10 cellular contexts compared by ENCODE assay signal in genomic region chrX:134374910-134375309, GRCh38. TPM values are rescaled to one million over a fixed set of nuclear protein-coding genes. Genes with fewer than 3 reads are reported as not detected.
A peak's percentile ranks its signal among the peaks of the same experiment; 100 is the strongest.
DNase-seq lines count a peak whose midpoint lies in the region; ATAC-seq and TF ChIP-seq lines count a peak whose summit lies in the region.
"Had no signal": no experiment of that assay in that cellular context is flagged by ENCODE, and none has a peak within 500 bp of the region (broad histone marks: within the 10 kb centered on the region; RNA-seq: fewer than 3 reads in every experiment).

No MANE protein-coding gene starts in this region.

- peaks cover 2 to 45% of the 10 kb centered on the region in 2 experiments; a peak in 3 of 5 replicates for H3K9me3 Mint-ChIP-seq in H9

- H3K27me3 ChIP-seq in H9 (ENCODE audit: insufficient read depth, low read length) (no peaks in the 10 kb centered on the region), ectodermal cell (ENCODE audit: control insufficient read depth, insufficient read depth, low read length, poor library complexity, severe bottlenecking) (no peaks in the 10 kb centered on the region), osteoblast (ENCODE audit: insufficient read depth, low read length) (no peaks in the 10 kb centered on the region), colonic mucosa (no peaks in the 10 kb centered on the region)
- H3K27me3 ChIP-seq: tibial artery had no signal

- H2BK20ac ChIP-seq in H9 (ENCODE audit: low read depth, low read length, poor library complexity, severe bottlenecking), result no peak overlapping the region

- intact Hi-C loops in colonic mucosa (cut with DNase I), result no loop called here

- H2AK5ac ChIP-seq in H9 (ENCODE audit: insufficient read length, low read length), result no peak overlapping the region

- no peak overlapping the region for H2BK12ac ChIP-seq in H9 (ENCODE audit: insufficient read length, low read depth, low read length)

- peak overlapping the region; percentile 87 to 90 for H3K4me3 Mint-ChIP-seq in H9

- H3K9ac ChIP-seq in H9 (ENCODE audit: extremely low read depth, insufficient read length, low read length) (no peak overlapping the region), colonic mucosa (ENCODE audit: low read depth in 2 of 2, low read length in 2 of 2) (no peak overlapping the region)

- peak overlapping the region; percentile 91 for H3K4me2 ChIP-seq in H9 (ENCODE audit: insufficient read depth, insufficient read length, low read length)
- H3K4me2 ChIP-seq in osteoblast (ENCODE audit: insufficient read depth, low read length), result peak overlapping the region; percentile 83

- H3K18ac ChIP-seq in H9 (ENCODE audit: insufficient read length, low read depth, low read length), result no peak overlapping the region

- no peaks in the 10 kb centered on the region for H3K79me1 ChIP-seq in H9 (ENCODE audit: insufficient read depth, low read depth, low read length, poor library complexity, severe bottlenecking)

- TF ChIP-seq CTCF in H9 (conservative IDR thresholded peaks at IDR 0.05) (no peak), osteoblast (IDR thresholded peaks at IDR 0.05; ENCODE audit: extremely low read depth, low read depth, low read length) (no peak), colonic mucosa (IDR thresholded peaks at IDR 0.05) (no peak)

- H3K4me1 Mint-ChIP-seq in H9, result peaks cover 9 to 15% of the 10 kb centered on the region in 2 experiments

- H3K36me3 Mint-ChIP-seq in H9 (ENCODE audit: insufficient read depth in 1 of 3, low read depth in 3 of 3), result peaks cover 10 to 17% (median 12%) of the 10 kb centered on the region in 3 experiments

- no peak overlapping the region; a peak in 1 of 7 replicates for H3K27ac Mint-ChIP-seq in H9

- no peak overlapping the region for H4K5ac ChIP-seq in H9 (ENCODE audit: insufficient read length, low read depth, low read length)

- H3T11ph ChIP-seq in H9 (ENCODE audit: low read length), result no peak overlapping the region

- H3K56ac ChIP-seq in H9 (ENCODE audit: insufficient read length, low read depth, low read length), result no peak overlapping the region

- WGBS in H9 (ENCODE audit: extremely low coverage, insufficient read length, low lambda C conversion rate), result no CpG with 5 or more reads among the region's 2 CpGs
- 38 to 79% methylated on average over 1 to 2 of the region's 2 CpGs for WGBS in ectodermal cell, 2 experiments

- no peak overlapping the region for H3K14ac ChIP-seq in H9 (ENCODE audit: insufficient read depth, low read length)

- ATAC-seq in HG03095 (IDR thresholded peaks at IDR 0.05; ENCODE audit: unreplicated experiment) (no peak), HG02938 (IDR thresholded peaks at IDR 0.05; ENCODE audit: unreplicated experiment) (no peak)
- ATAC-seq: Right ventricle myocardium inferior had no signal

- no peak overlapping the region for H4K8ac ChIP-seq in H9 (replicated peaks; ENCODE audit: insufficient read length, low read depth, low read length)

- no peak overlapping the region for H2BK5ac ChIP-seq in H9 (ENCODE audit: insufficient read length, low read length)

- H3K79me2 ChIP-seq in H9 (ENCODE audit: insufficient read depth, low read length) (peaks cover 15% of the 10 kb centered on the region; the same call in 1 of the 2 replicates), osteoblast (ENCODE audit: insufficient read depth, low read length) (peaks cover 38% of the 10 kb centered on the region)

- H2AFZ ChIP-seq in H9 (ENCODE audit: low read length) (no peak overlapping the region), osteoblast (ENCODE audit: low read length) (no peak overlapping the region)

- H3K27me3 Mint-ChIP-seq in H9 (ENCODE audit: low read depth), result no peaks in the 10 kb centered on the region

- H3K4me3 ChIP-seq in ectodermal cell (ENCODE audit: insufficient read depth, low read depth, low read length) (peak overlapping the region; percentile 71), osteoblast (ENCODE audit: insufficient read depth, low read length) (peak overlapping the region; percentile 82), colonic mucosa (no peak overlapping the region)

- DNase-seq in H9, result no peak
- peak; percentile 0 for DNase-seq in OCI-M2 (lab: John Stamatoyannopoulos, UW; ENCODE audit: unreplicated experiment)
- no peak for DNase-seq in osteoblast (ENCODE audit: insufficient read length, low spot score, missing footprints)
- no peak for DNase-seq in colonic mucosa
- DNase-seq in germinal center (ENCODE audit: low spot score), result no peak
- DNase-seq: tibial artery had no signal

- no peaks in the 10 kb centered on the region for H3K23me2 ChIP-seq in H9 (ENCODE audit: insufficient read length, low read depth, low read length, poor library complexity, severe bottlenecking)

- no peak overlapping the region for H3K23ac ChIP-seq in H9 (ENCODE audit: insufficient read length, low read depth, low read length)

- no peak overlapping the region for H4K91ac ChIP-seq in H9 (ENCODE audit: insufficient read length, low read depth, low read length)

- no peak overlapping the region for H2BK120ac ChIP-seq in H9 (ENCODE audit: low read depth, low read length, poor library complexity, severe bottlenecking)

- no peaks in the 10 kb centered on the region for H3K4me1 ChIP-seq in H9 (ENCODE audit: insufficient read depth, low read length)
- H3K4me1 ChIP-seq in ectodermal cell (ENCODE audit: control insufficient read depth, insufficient read depth, low read length), result no peaks in the 10 kb centered on the region
- H3K4me1 ChIP-seq in osteoblast (ENCODE audit: insufficient read depth, low read length), result peaks cover 10% of the 10 kb centered on the region
- H3K4me1 ChIP-seq in colonic mucosa, result no peaks in the 10 kb centered on the region
- H3K4me1 ChIP-seq: tibial artery had no signal

- H3K9me3 ChIP-seq in H9 (ENCODE audit: control insufficient read depth, low read depth, low read length) (no peaks in the 10 kb centered on the region), ectodermal cell (ENCODE audit: control insufficient read depth, low read length) (no peaks in the 10 kb centered on the region), osteoblast (ENCODE audit: low read depth, low read length) (no peaks in the 10 kb centered on the region), colonic mucosa (no peaks in the 10 kb centered on the region)

- H3K27ac ChIP-seq in H9 (ENCODE audit: insufficient read length, low read depth, low read length), result no peak overlapping the region
- no peak overlapping the region for H3K27ac ChIP-seq in ectodermal cell (ENCODE audit: insufficient read depth, low read depth, low read length, poor library complexity, severe bottlenecking)
- H3K27ac ChIP-seq in osteoblast (ENCODE audit: low read depth, low read length), result peak overlapping the region; percentile 72
- H3K27ac ChIP-seq in colonic mucosa, result no peak overlapping the region

- H3K4ac ChIP-seq in H9 (ENCODE audit: low read depth, low read length), result no peak overlapping the region

- no peaks in the 10 kb centered on the region for H4K20me1 ChIP-seq in H9 (ENCODE audit: control insufficient read depth, insufficient read depth, insufficient read length)
- peaks cover 4% of the 10 kb centered on the region for H4K20me1 ChIP-seq in osteoblast (ENCODE audit: insufficient read depth, low read length)

- peaks cover 4% of the 10 kb centered on the region for H3K36me3 ChIP-seq in ectodermal cell (ENCODE audit: control insufficient read depth, insufficient read depth, low read length)
- peaks cover 4% of the 10 kb centered on the region for H3K36me3 ChIP-seq in osteoblast (ENCODE audit: insufficient read depth, low read length)
- no peaks in the 10 kb centered on the region for H3K36me3 ChIP-seq in colonic mucosa
- H3K36me3 ChIP-seq: tibial artery had no signal

- H2BK15ac ChIP-seq in H9 (ENCODE audit: low read depth, low read length), result no peak overlapping the region

RNA-seq across cellular contexts. Expression of gene PHF6, which starts 1.8 kb away (rescaled TPM):
- 38.8 and 42.8 TPM in 2 replicates for total RNA-seq in H9 (2021)
- polyA plus RNA-seq in ectodermal cell (2013, experiment 1 of 4), result 97.4 TPM
- polyA plus RNA-seq in ectodermal cell (2013, experiment 2 of 4), result 99.9 TPM
- polyA plus RNA-seq in ectodermal cell (2013, experiment 3 of 4), result 84.2 TPM
- 88.0 TPM for polyA plus RNA-seq in ectodermal cell (2013, experiment 4 of 4)
- total RNA-seq in osteoblast, result 17.0 and 18.0 TPM in 2 replicates
- 10 to 100 TPM; 18.6 to 23.1 TPM for total RNA-seq in colonic mucosa
